In the genomic region with DNA sequence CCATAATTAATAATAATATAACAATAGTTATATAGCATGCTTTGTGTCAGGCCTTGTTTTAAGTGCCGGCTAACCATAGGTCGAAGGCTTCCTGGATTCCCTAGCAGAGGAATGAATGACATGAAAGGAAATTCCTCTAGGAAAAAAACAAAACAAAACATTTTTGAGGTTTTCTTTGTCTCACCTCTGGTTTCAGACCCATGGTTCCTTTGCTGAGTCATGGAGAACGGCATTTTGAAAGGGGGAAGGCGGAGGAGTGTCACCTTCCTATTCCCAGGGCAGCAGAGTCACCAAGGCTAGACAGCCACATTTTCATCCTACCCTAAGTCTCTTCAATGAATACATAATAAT, we compare ENCODE assay signal across 10 cellular contexts. TPM values are rescaled to one million over a fixed set of nuclear protein-coding genes. Genes with fewer than 3 reads are reported as not detected.
DNase-seq lines count a peak whose midpoint lies in the region; ATAC-seq and TF ChIP-seq lines count a peak whose summit lies in the region.
"Had no signal": no experiment of that assay in that cellular context is flagged by ENCODE, and none has a peak within 500 bp of the region (broad histone marks: within the 10 kb centered on the region; RNA-seq: fewer than 3 reads in every experiment).

No MANE protein-coding gene starts in this region.

- ATAC-seq in IMR-90 (ENCODE audit: low read depth) (peak; percentile 52), GM18907 (IDR thresholded peaks at IDR 0.05; ENCODE audit: unreplicated experiment) (no peak)
- no peak for ATAC-seq in naive thymus-derived CD8-positive, alpha-beta T cell

- POLR2A ChIA-PET in IMR-90 (lab: Charles Lee; ENCODE audit: unreplicated experiment) = no interaction called here
- POLR2A ChIA-PET in naive thymus-derived CD8-positive, alpha-beta T cell (lab: Charles Lee) = interaction anchor here (2.2 kb wide), 1 partner anchor 75 kb away, joined by 4 read pairs; no protein-coding TSS in a partner anchor

- no peak overlapping the region for H3K18ac ChIP-seq in IMR-90 (ENCODE audit: low read depth, low read length)

- CTCF ChIA-PET in IMR-90 (lab: Yijun Ruan, JAX) = no interaction called here

- no TSS peak for BruUV-seq in IMR-90 (replicated peaks; lab: Mats Ljungman, UMichigan)

- no CpG with 5 or more reads among the region's 4 CpGs for WGBS in IMR-90 (ENCODE audit: extremely low coverage in 2 of 2, insufficient read length in 1 of 2), 2 experiments

- peak overlapping the region; percentile 91; the same call in 1 of the 2 replicates for H2BK20ac ChIP-seq in IMR-90 (ENCODE audit: low read depth, low read length)

- H3K9me3 Mint-ChIP-seq in chondrocyte (ENCODE audit: low read depth) = no peaks in the 10 kb centered on the region
- H3K9me3 Mint-ChIP-seq in naive thymus-derived CD8-positive, alpha-beta T cell = no peaks in the 10 kb centered on the region
- H3K9me3 Mint-ChIP-seq: T-helper 1 cell treated with Interleukin-12 subunit alpha and Interleukin-12 subunit beta and Interleukin-4 antibody, amounts not matched to agents 30 μg/mL and 1 μg/mL, for 36 hours had no signal

- H3K9me2 ChIP-seq in MM.1S (replicated peaks; ENCODE audit: insufficient read depth, low read length) = no peaks in the 10 kb centered on the region

- H3K27me3 Mint-ChIP-seq in chondrocyte (ENCODE audit: low read depth) = no peaks in the 10 kb centered on the region
- no peaks in the 10 kb centered on the region for H3K27me3 Mint-ChIP-seq in naive thymus-derived CD8-positive, alpha-beta T cell

- H2AK9ac ChIP-seq in IMR-90 (replicated peaks; ENCODE audit: low read depth, low read length, poor library complexity) = no peak overlapping the region

- H2AFZ ChIP-seq in IMR-90 (replicated peaks; ENCODE audit: low read length, poor library complexity) = no peak overlapping the region
- no peak overlapping the region for H2AFZ ChIP-seq in MM.1S (ENCODE audit: low read length)

- H4K5ac ChIP-seq in IMR-90 (ENCODE audit: low read depth, low read length) = no peak overlapping the region

- H3K4me2 ChIP-seq in IMR-90 (ENCODE audit: low read depth, low read length) = no peak overlapping the region
- no peak overlapping the region for H3K4me2 ChIP-seq in MM.1S (ENCODE audit: low read depth, low read length)

- H3K9me3 ChIP-seq in IMR-90 (ENCODE audit: control insufficient read depth, insufficient read depth, low read length) = no peaks in the 10 kb centered on the region
- H3K9me3 ChIP-seq in MM.1S (replicated peaks; ENCODE audit: insufficient read depth, low read length) = no peaks in the 10 kb centered on the region

- H3K4me1 Mint-ChIP-seq in chondrocyte (ENCODE audit: low read depth) = peaks cover 31% of the 10 kb centered on the region
- peaks cover 38 to 88% (median 84%) of the 10 kb centered on the region in 4 donors for H3K4me1 Mint-ChIP-seq in naive thymus-derived CD8-positive, alpha-beta T cell

- peak overlapping the region; percentile 78; the same call in 1 of the 2 replicates for H4K91ac ChIP-seq in IMR-90 (ENCODE audit: insufficient read depth, low read depth, low read length)

- H4K8ac ChIP-seq in IMR-90 (ENCODE audit: low read depth in 2 of 2, low read length in 2 of 2) = peak overlapping the region in 1 of 2 experiments; percentile 47; a peak in 1 of 4 replicates

- H3K14ac ChIP-seq in IMR-90 (replicated peaks; ENCODE audit: low read depth, low read length) = no peak overlapping the region

- dilution Hi-C loops in IMR-90 (cut with HindIII; ENCODE audit: low sequenced_read_pairs, unreplicated experiment) = no loop called here

- H3K56ac ChIP-seq in IMR-90 (ENCODE audit: extremely low read depth, insufficient read depth, low read length) = 0 out of 2 replicates have a peak overlapping the region, but pooled peaks have one; percentile 8

- no peaks in the 10 kb centered on the region for H3F3A ChIP-seq in MM.1S (ENCODE audit: insufficient read depth, low read length)

- H3K27me3 ChIP-seq in IMR-90 (ENCODE audit: control insufficient read depth, insufficient read depth, low read length) (no peaks in the 10 kb centered on the region), MM.1S (replicated peaks; ENCODE audit: insufficient read depth, low read length) (no peaks in the 10 kb centered on the region)

- H2BK5ac ChIP-seq in IMR-90 (ENCODE audit: low read depth, low read length, poor library complexity, severe bottlenecking) = peak overlapping the region; percentile 71

- H3K23ac ChIP-seq in IMR-90 (ENCODE audit: low read depth, low read length) = no peak overlapping the region; the same call in 1 of the 2 replicates

- in situ Hi-C loops in IMR-90 (cut with MboI; ENCODE audit: low sequenced_read_pairs) = no loop called here
- in situ Hi-C loops in GM13976 (cut with MboI; ENCODE audit: low sequenced_read_pairs, unreplicated experiment) = no loop called here

- peaks cover 17% of the 10 kb centered on the region for H3K9me1 ChIP-seq in IMR-90 (ENCODE audit: insufficient read depth, low read length)

- H2BK120ac ChIP-seq in IMR-90 (ENCODE audit: low read depth, low read length) = peak overlapping the region; percentile 88

- no peaks in the 10 kb centered on the region for H4K20me1 ChIP-seq in IMR-90 (ENCODE audit: insufficient read depth, low read length)
- no peaks in the 10 kb centered on the region for H4K20me1 ChIP-seq in MM.1S (ENCODE audit: insufficient read depth, low read length)

- no peaks in the 10 kb centered on the region for H3K79me2 ChIP-seq in MM.1S (ENCODE audit: low read length)

- H3K4me1 ChIP-seq in IMR-90 (ENCODE audit: control insufficient read depth, insufficient read depth, low read length) (peaks cover 10% of the 10 kb centered on the region), MM.1S (ENCODE audit: low read length) (no peaks in the 10 kb centered on the region)

- peak overlapping the region; percentile 56 for H3K27ac Mint-ChIP-seq in chondrocyte (ENCODE audit: unreplicated experiment)
- peak overlapping the region in 6 of 10 donors; percentile 25 to 89 (median 60) for H3K27ac Mint-ChIP-seq in naive thymus-derived CD8-positive, alpha-beta T cell
- H3K27ac Mint-ChIP-seq: T-helper 1 cell treated with Interleukin-12 subunit alpha and Interleukin-12 subunit beta and Interleukin-4 antibody, amounts not matched to agents 30 μg/mL and 1 μg/mL, for 36 hours had no signal

- no peak overlapping the region for H3K4me3 Mint-ChIP-seq in chondrocyte (ENCODE audit: unreplicated experiment)
- H3K4me3 Mint-ChIP-seq in naive thymus-derived CD8-positive, alpha-beta T cell = no peak overlapping the region
- H3K4me3 Mint-ChIP-seq: T-helper 1 cell treated with Interleukin-12 subunit alpha and Interleukin-12 subunit beta and Interleukin-4 antibody, amounts not matched to agents 30 μg/mL and 1 μg/mL, for 36 hours had no signal

- no peak overlapping the region; the same call in 1 of the 2 replicates for H3K27ac ChIP-seq in IMR-90 (ENCODE audit: insufficient read depth, low read length)
- no peak overlapping the region for H3K27ac ChIP-seq in MM.1S (ENCODE audit: low read length)

- H3K4me3 ChIP-seq in IMR-90 (ENCODE audit: insufficient read depth, low read depth, low read length) (no peak overlapping the region), MM.1S (ENCODE audit: low read length) (no peak overlapping the region)

- TF ChIP-seq POLR2A in IMR-90 (IDR thresholded peaks at IDR 0.05; ENCODE audit: low read depth, low read length) = no peak

- TF ChIP-seq CTCF in IMR-90 (conservative IDR thresholded peaks at IDR 0.05; ENCODE audit: low read depth, low read length) (no peak), chondrocyte (IDR thresholded peaks at IDR 0.05) (no peak), GM13976 (IDR thresholded peaks at IDR 0.05; ENCODE audit: borderline replicate concordance, control extremely low read depth, extremely low read depth, insufficient read depth, missing control alignments) (no peak), MM.1S (IDR thresholded peaks at IDR 0.05; ENCODE audit: low read length) (no peak)

- H3K36me3 ChIP-seq in IMR-90 (ENCODE audit: control insufficient read depth, insufficient read depth, low read length) (no peaks in the 10 kb centered on the region), MM.1S (replicated peaks; ENCODE audit: insufficient read depth, low read length) (no peaks in the 10 kb centered on the region)

- intact Hi-C loops in IMR-90 (cut with micrococcal nuclease) = no loop called here

- no peak overlapping the region for H3K9ac ChIP-seq in IMR-90 (ENCODE audit: low read depth, low read length)
- H3K9ac ChIP-seq in MM.1S (ENCODE audit: low read length) = no peak overlapping the region

- H2BK15ac ChIP-seq in IMR-90 (ENCODE audit: low read depth, low read length) = peak overlapping the region; percentile 88; the same call in 1 of the 3 replicates

- no peaks in the 10 kb centered on the region for H3K36me3 Mint-ChIP-seq in chondrocyte (ENCODE audit: low read depth)
- H3K36me3 Mint-ChIP-seq in naive thymus-derived CD8-positive, alpha-beta T cell = peaks cover 0 to 76% (median 4%) of the 10 kb centered on the region in 3 donors

- peak overlapping the region; percentile 79; the same call in 1 of the 2 replicates for H3K4ac ChIP-seq in IMR-90 (ENCODE audit: low read depth, low read length)

- DNase-seq in Daoy (ENCODE audit: low read depth) (peak; percentile 90), IMR-90 (peak; percentile 58), chondrocyte (ENCODE audit: low spot score) (no peak), GM13976 (ENCODE audit: low spot score) (no peak), MM.1S (no peak), NCI-H1092 treated with DMSO at 0.1 percent for 48 hours (lab: John Stamatoyannopoulos, UW) (no peak)
- no peak for DNase-seq in naive thymus-derived CD8-positive, alpha-beta T cell
- DNase-seq: MV-4-11 had no signal

- no peaks in the 10 kb centered on the region for H3K79me1 ChIP-seq in IMR-90 (ENCODE audit: low read depth in 1 of 2, low read length in 2 of 2)

- TF ChIP-seq RAD21 in IMR-90 (IDR thresholded peaks at IDR 0.05; ENCODE audit: low read length) = no peak

- H2AK5ac ChIP-seq in IMR-90 (ENCODE audit: low read depth, low read length) = no peak overlapping the region

RNA-seq across cellular contexts. Expression of gene CCND3, which starts 25.3 kb away (rescaled TPM):
- total RNA-seq in Daoy (2014; rRNA removed; shearing (Covaris generic)) = 43.3 and 51.6 TPM in 2 replicates
- total RNA-seq in IMR-90 (2012; rRNA removed) (19.2 and 19.4 TPM in 2 replicates), chondrocyte (47.4 to 56.3 TPM (median 52.9 TPM) in 3 replicates)
- polyA plus RNA-seq in IMR-90 (2012; rRNA removed) = 61.9 and 63.8 TPM in 2 replicates
- 61.9 and 75.8 TPM in 2 replicates for polyA plus RNA-seq in IMR-90 (2012; cell fraction: cytosol; rRNA removed)
- 36.5 and 73.0 TPM in 2 replicates for polyA plus RNA-seq in IMR-90 (2012; cell fraction: nucleus; rRNA removed; ENCODE audit: low replicate concordance)
- total RNA-seq in naive thymus-derived CD8-positive, alpha-beta T cell = 100 to 1,000 TPM; 282 to 291 TPM
- polyA plus RNA-seq in naive thymus-derived CD8-positive, alpha-beta T cell = 100 to 1,000 TPM; 519 to 765 (median 628) TPM

RNA-seq across cellular contexts. Expression of gene BYSL, which starts 45.6 kb away (rescaled TPM):
- 35.4 and 42.4 TPM in 2 replicates for total RNA-seq in Daoy (2014; rRNA removed; shearing (Covaris generic))
- 25.3 and 26.7 TPM in 2 replicates for total RNA-seq in IMR-90 (2012; rRNA removed)
- polyA plus RNA-seq in IMR-90 (2012; rRNA removed) = 35.5 and 36.3 TPM in 2 replicates
- polyA plus RNA-seq in IMR-90 (2012; cell fraction: cytosol; rRNA removed) = 23.5 and 24.9 TPM in 2 replicates
- 29.1 and 39.6 TPM in 2 replicates for polyA plus RNA-seq in IMR-90 (2012; cell fraction: nucleus; rRNA removed; ENCODE audit: low replicate concordance)
- total RNA-seq in chondrocyte = 17.4 to 20.7 TPM (median 19.7 TPM) in 3 replicates
- 1 to 10 TPM; 5.3 to 7.6 TPM for total RNA-seq in naive thymus-derived CD8-positive, alpha-beta T cell
- 1 to 10 TPM; 3.5 to 7.5 (median 4.9) TPM for polyA plus RNA-seq in naive thymus-derived CD8-positive, alpha-beta T cell

RNA-seq across cellular contexts. Expression of gene MED20, which starts 46.0 kb away (rescaled TPM):
- total RNA-seq in Daoy (2014; rRNA removed; shearing (Covaris generic)) = 32.1 and 45.1 TPM in 2 replicates
- 35.6 and 38.2 TPM in 2 replicates for total RNA-seq in IMR-90 (2012; rRNA removed)
- 22.0 and 24.8 TPM in 2 replicates for polyA plus RNA-seq in IMR-90 (2012; rRNA removed)
- 16.4 and 20.3 TPM in 2 replicates for polyA plus RNA-seq in IMR-90 (2012; cell fraction: cytosol; rRNA removed)
- 14.3 and 22.5 TPM in 2 replicates for polyA plus RNA-seq in IMR-90 (2012; cell fraction: nucleus; rRNA removed; ENCODE audit: low replicate concordance)
- total RNA-seq in chondrocyte = 19.9 to 23.4 TPM (median 21.7 TPM) in 3 replicates
- 10 to 100 TPM in 1 of 2 experiments, 1 to 10 TPM in 1; 8.8 to 12.5 TPM for total RNA-seq in naive thymus-derived CD8-positive, alpha-beta T cell
- 1 to 10 TPM; 2.8 to 5.1 (median 4.3) TPM for polyA plus RNA-seq in naive thymus-derived CD8-positive, alpha-beta T cell

Comparison
In these comparisons a context has a peak if more than half of its experiments do, and no peak if none do; other contexts are left out.
1. DNase-seq: peak in Daoy (single experiment) and IMR-90 (single experiment); none in chondrocyte (single experiment), naive thymus-derived CD8-positive, alpha-beta T cell (0 of 10), GM13976 (single experiment), MM.1S (single experiment) and NCI-H1092 treated with DMSO at 0.1 percent for 48 hours (single experiment).